In genomic region chr9:125594211-125594610, GRCh38 we compare ENCODE assay signal across 21 cellular contexts.
"Had no signal": no experiment of that assay in that cellular context is flagged by ENCODE, and none has a peak within 500 bp of the region (broad histone marks: within the 10 kb centered on the region; RNA-seq: fewer than 3 reads in every experiment).

No MANE protein-coding gene starts in this region.

- DNase-seq: activated CD4-positive, alpha-beta T cell treated with anti-CD3 and anti-CD28 coated beads, Interleukin-2, amount 10 ng/mL, durations not matched to agents 24 days and 14 days; activated CD4-positive, CD25-positive, alpha-beta regulatory T cell; activated CD8-positive, alpha-beta memory T cell treated with anti-CD3 and anti-CD28 coated beads, Interleukin-2, amount 50 U/mL, for 48 hours; activated naive CD8-positive, alpha-beta T cell treated with anti-CD3 and anti-CD28 coated beads, Interleukin-2, amount 10 ng/mL, durations not matched to agents 7 days and 5 days; activated T-cell treated with anti-CD3 and anti-CD28 coated beads, Interleukin-2, amount 50 U/mL, for 72 hours; anterior cingulate cortex; brain microvascular endothelial cell; dorsolateral prefrontal cortex; erythroblast; heart right ventricle; left cardiac atrium; nucleus accumbens; right cardiac atrium; stimulated activated CD4-positive, alpha-beta T cell treated with anti-CD3 and anti-CD28 coated beads, Interleukin-4, amount 100 ng/mL, for 4 hours; stimulated activated CD8-positive, alpha-beta memory T cell treated with anti-CD3 and anti-CD28 coated beads, Interleukin-4, amount 100 ng/mL, for 48 hours; stimulated activated naive CD8-positive, alpha-beta T cell treated with anti-CD3 and anti-CD28 coated beads, Interleukin-15, Interleukin-2, amounts not matched to agents 100 U/mL and 50 U/mL, for 24 hours; T-helper 17 cell; upper lobe of right lung had no signal

- H3K4me3 ChIP-seq: dorsolateral prefrontal cortex, gastroesophageal sphincter, heart right ventricle, smooth muscle cell, upper lobe of right lung had no signal

- H3K4me1 ChIP-seq: gastroesophageal sphincter had no signal

- H3K36me3 ChIP-seq: brain microvascular endothelial cell, gastroesophageal sphincter, heart right ventricle, upper lobe of right lung had no signal

- H3K27me3 ChIP-seq: brain microvascular endothelial cell, dorsolateral prefrontal cortex, gastroesophageal sphincter, heart right ventricle, upper lobe of right lung had no signal

- H3K27ac Mint-ChIP-seq: activated CD4-positive, alpha-beta T cell treated with anti-CD3 and anti-CD28 coated beads, Interleukin-2, amount 10 ng/mL, durations not matched to agents 24 days and 14 days; activated naive CD8-positive, alpha-beta T cell treated with anti-CD3 and anti-CD28 coated beads, Interleukin-2, amount 10 ng/mL, durations not matched to agents 7 days and 5 days; activated T-cell treated with anti-CD3 and anti-CD28 coated beads, Interleukin-2, amount 50 U/mL, for 72 hours had no signal

- H3K9me3 Mint-ChIP-seq: activated naive CD8-positive, alpha-beta T cell treated with anti-CD3 and anti-CD28 coated beads, Interleukin-2, amount 10 ng/mL, durations not matched to agents 7 days and 5 days; activated T-cell treated with anti-CD3 and anti-CD28 coated beads, Interleukin-2, amount 50 U/mL, for 72 hours; natural killer cell treated with Interleukin-12 subunit alpha and Interleukin-12 subunit beta and Interleukin-15 and Interleukin-18, amount 100 ng/mL, for 72 hours had no signal

- H3K4me2 ChIP-seq: smooth muscle cell had no signal

- H3K4me3 Mint-ChIP-seq: activated CD4-positive, alpha-beta T cell treated with anti-CD3 and anti-CD28 coated beads, Interleukin-2, amount 10 ng/mL, durations not matched to agents 24 days and 14 days; activated naive CD8-positive, alpha-beta T cell treated with anti-CD3 and anti-CD28 coated beads, Interleukin-2, amount 10 ng/mL, durations not matched to agents 7 days and 5 days; activated T-cell treated with anti-CD3 and anti-CD28 coated beads, Interleukin-2, amount 50 U/mL, for 72 hours; natural killer cell treated with Interleukin-12 subunit alpha and Interleukin-12 subunit beta and Interleukin-15 and Interleukin-18, amount 100 ng/mL, for 72 hours; T-helper 17 cell had no signal

- H3K27ac ChIP-seq: brain microvascular endothelial cell, dorsolateral prefrontal cortex, gastroesophageal sphincter, heart right ventricle, upper lobe of right lung had no signal

- ATAC-seq: activated T-cell treated with anti-CD3 and anti-CD28 coated beads, Interleukin-2, amount 50 U/mL, for 72 hours; gastroesophageal sphincter; heart right ventricle; left cardiac atrium; natural killer cell treated with Interleukin-12 subunit alpha and Interleukin-12 subunit beta and Interleukin-15 and Interleukin-18, amount 100 ng/mL, for 72 hours; right cardiac atrium; stimulated activated naive CD8-positive, alpha-beta T cell treated with anti-CD3 and anti-CD28 coated beads, Interleukin-15, Interleukin-2, amounts not matched to agents 100 U/mL and 50 U/mL, for 24 hours; T-helper 17 cell had no signal

- H3K9me3 ChIP-seq: gastroesophageal sphincter, heart right ventricle, upper lobe of right lung had no signal
